Comparison of ENCODE assay signal across 25 cellular contexts in genomic region chr5:181198106-181198685, GRCh38. TPM values are rescaled to one million over a fixed set of nuclear protein-coding genes. Genes with fewer than 3 reads are reported as not detected.
"Had no signal": no experiment of that assay in that cellular context is flagged by ENCODE, and none has a peak within 500 bp of the region (broad histone marks: within the 10 kb centered on the region; RNA-seq: fewer than 3 reads in every experiment).

No MANE protein-coding gene starts in this region.

- H3K4me1 ChIP-seq: right atrium auricular region had no signal

- H3K27me3 ChIP-seq: esophagus squamous epithelium, right atrium auricular region, vagina had no signal

- DNase-seq: activated CD4-positive, alpha-beta T cell treated with anti-CD3 and anti-CD28 coated beads, Interleukin-2, amount 50 U/mL, for 4 hours; activated effector memory CD4-positive, alpha-beta T cell treated with anti-CD3 and anti-CD28 coated beads, Interleukin-2, amount 50 U/mL, for 16 hours; activated T-cell treated with anti-CD3 and anti-CD28 coated beads, Interleukin-2, amount 50 U/mL, for 72 hours; amniotic stem cell; effector memory CD8-positive, alpha-beta T cell; esophagus squamous epithelium; hippocampal formation; lower lobe of right lung; midbrain; stimulated activated CD4-positive, alpha-beta T cell treated with anti-CD3 and anti-CD28 coated beads, Interleukin-2, amount 100 ng/mL, for 24 hours; stomach; T-helper 2 cell; trophoblast cell had no signal

- ATAC-seq: activated naive CD4-positive, alpha-beta T cell treated with anti-CD3 and anti-CD28 coated beads, Interleukin-2, amount 50 U/mL, for 72 hours; effector memory CD8-positive, alpha-beta T cell; lower lobe of right lung had no signal

- H3K27ac ChIP-seq: cardiac muscle cell, esophagus squamous epithelium, lower lobe of right lung, prostate gland, right atrium auricular region, stomach, vagina had no signal

- H3K9me3 ChIP-seq: esophagus squamous epithelium, lower lobe of right lung, prostate gland, right atrium auricular region, stomach, vagina had no signal

- H3K4me3 ChIP-seq: cardiac muscle cell, esophagus squamous epithelium, lower lobe of right lung, prostate gland, right atrium auricular region, stomach, vagina had no signal

- H3K36me3 ChIP-seq: cardiac muscle cell, lower lobe of right lung, prostate gland, right atrium auricular region, stomach, vagina had no signal

- FAIRE-seq: keratinocyte, TTC549 had no signal

RNA-seq across cellular contexts. Expression of gene OR2V2, which starts 50.8 kb away (rescaled TPM):
- total RNA-seq: activated CD8-positive, alpha-beta memory T cell treated with anti-CD3 and anti-CD28 coated beads for 36 hours; activated naive CD4-positive, alpha-beta T cell treated with anti-CD3 and anti-CD28 coated beads, Interleukin-2, amount 50 U/mL, for 72 hours; activated T-cell treated with anti-CD3 and anti-CD28 coated beads, Interleukin-2, amount 50 U/mL, for 72 hours; cardiac muscle cell; dermis microvascular lymphatic vessel endothelial cell; esophagus squamous epithelium; glomerular endothelial cell; lower lobe of right lung; omental fat pad; prostate gland; right atrium auricular region; stomach; temporal lobe; vagina had no signal
- polyA plus RNA-seq: cardiac muscle cell, keratinocyte, stomach had no signal
